Comparison of ENCODE assay signal across 1 cellular context in genomic region chr22:19811211-19811621, GRCh38.
TF ChIP-seq lines count a peak whose summit lies in the region.

No MANE protein-coding gene starts in this region.

TF ChIP-seq in HepG2, 621 proteins besides CTCF, POLR2A, EP300 and RAD21:
- TF ChIP-seq PTBP1 (IDR thresholded peaks at IDR 0.05; ENCODE audit: low read depth, low read length, poor library complexity, severe bottlenecking): no peak
- no peak for TF ChIP-seq ZNF546 (CRISPR knock-in tag; conservative IDR thresholded peaks at IDR 0.05)
- TF ChIP-seq SUZ12 (IDR thresholded peaks at IDR 0.05; ENCODE audit: low read depth, low read length): no peak
- no peak for TF ChIP-seq MXD1 (CRISPR knock-in tag; IDR thresholded peaks at IDR 0.05)
- no peak for TF ChIP-seq MBD4 (IDR thresholded peaks at IDR 0.05; ENCODE audit: borderline replicate concordance, low read length)
- no peak for TF ChIP-seq ZNF318 (CRISPR knock-in tag; IDR thresholded peaks at IDR 0.05)
- TF ChIP-seq ELK4 (CRISPR knock-in tag; IDR thresholded peaks at IDR 0.05; ENCODE audit: borderline replicate concordance): no peak
- TF ChIP-seq ZNF687 (CRISPR knock-in tag; IDR thresholded peaks at IDR 0.05): no peak
- TF ChIP-seq HIVEP1 (CRISPR knock-in tag; IDR thresholded peaks at IDR 0.05): no peak
- TF ChIP-seq RARG (CRISPR knock-in tag; IDR thresholded peaks at IDR 0.05; ENCODE audit: low read depth): no peak
- no peak for TF ChIP-seq TOPORS (CRISPR knock-in tag; IDR thresholded peaks at IDR 0.05)
- TF ChIP-seq ZGPAT (CRISPR knock-in tag; IDR thresholded peaks at IDR 0.05): no peak
- no peak for TF ChIP-seq PRDM10 (CRISPR knock-in tag; IDR thresholded peaks at IDR 0.05; ENCODE audit: low read depth)
- no peak for TF ChIP-seq ZNF446 (CRISPR knock-in tag; IDR thresholded peaks at IDR 0.05)
- no peak for TF ChIP-seq HOXA3 (CRISPR knock-in tag; IDR thresholded peaks at IDR 0.05)
- no peak for TF ChIP-seq RORA (CRISPR knock-in tag; IDR thresholded peaks at IDR 0.05)
